In genomic region chr1:64348270-64348669, GRCh38 we compare ENCODE assay signal across 10 cellular contexts.
"Had no signal": no experiment of that assay in that cellular context is flagged by ENCODE, and none has a peak within 500 bp of the region (broad histone marks: within the 10 kb centered on the region; RNA-seq: fewer than 3 reads in every experiment).

No MANE protein-coding gene starts in this region.

- H3K9ac ChIP-seq: GM23248 had no signal

- H3K27ac ChIP-seq: GM23248 had no signal

- H3K36me3 ChIP-seq: HAP-1 had no signal

- H3K4me2 ChIP-seq: GM23338 had no signal

- H2AFZ ChIP-seq: GM23248, GM23338 had no signal

- FAIRE-seq: H54 had no signal

- H3K27ac Mint-ChIP-seq: GM23338, H9, HFFc6 had no signal

- ATAC-seq: GM23338, HCT116 had no signal

- H3K9me3 ChIP-seq: HAP-1 had no signal

- H3K4me1 ChIP-seq: HAP-1 had no signal

- DNase-seq: GM23248, GOT3, H7, H9, HCEC 1CT, HFFc6 had no signal

- H3K4me3 Mint-ChIP-seq: GM23338, H9, HFFc6 had no signal

- H3K9me3 Mint-ChIP-seq: GM23338, H9, HFFc6 had no signal

- H3K4me3 ChIP-seq: GM23248, GM23338, HAP-1 had no signal
